27 cellular contexts compared by ENCODE assay signal in genomic region chr3:94784274-94784673, GRCh38.
"Had no signal": no experiment of that assay in that cellular context is flagged by ENCODE, and none has a peak within 500 bp of the region (broad histone marks: within the 10 kb centered on the region; RNA-seq: fewer than 3 reads in every experiment).

No MANE protein-coding gene starts in this region.

- H3K27ac ChIP-seq: colonic mucosa, coronary artery, dorsolateral prefrontal cortex, epithelial cell of prostate, esophagus muscularis mucosa, esophagus squamous epithelium, foreskin keratinocyte, gastrocnemius medialis, gastroesophageal sphincter, heart left ventricle, heart right ventricle had no signal

- DNase-seq: colonic mucosa; cortex of kidney; dermis blood vessel endothelial cell; dorsolateral prefrontal cortex; effector CD4-positive, alpha-beta T cell; effector CD8-positive, alpha-beta T cell; effector memory CD4-positive, alpha-beta T cell; effector memory CD8-positive, alpha-beta T cell; endodermal cell; erythroblast; esophagus squamous epithelium; foreskin fibroblast; foreskin keratinocyte; foreskin melanocyte; gastrocnemius medialis; glutamatergic neuron; head of caudate nucleus; heart left ventricle; heart right ventricle had no signal

- H3K4me1 ChIP-seq: colonic mucosa, esophagus squamous epithelium, foreskin keratinocyte, gastrocnemius medialis, gastroesophageal sphincter, heart left ventricle, heart right ventricle had no signal

- ATAC-seq: effector memory CD8-positive, alpha-beta T cell; esophagus mucosa; foreskin keratinocyte; gastrocnemius medialis; gastroesophageal sphincter; heart left ventricle; heart right ventricle had no signal

- H3K4me3 ChIP-seq: colonic mucosa, coronary artery, dorsolateral prefrontal cortex, esophagus muscularis mucosa, esophagus squamous epithelium, gastrocnemius medialis, gastroesophageal sphincter, heart left ventricle, heart right ventricle had no signal

- H3K9me3 ChIP-seq: colonic mucosa, esophagus muscularis mucosa, esophagus squamous epithelium, gastrocnemius medialis, gastroesophageal sphincter, heart left ventricle, heart right ventricle had no signal

- H3K36me3 ChIP-seq: colonic mucosa, esophagus muscularis mucosa, esophagus squamous epithelium, gastrocnemius medialis, gastroesophageal sphincter, heart left ventricle, heart right ventricle had no signal

- FAIRE-seq: colon, endometrium, endothelial cell of umbilical vein had no signal

- H3K27me3 ChIP-seq: colonic mucosa, esophagus muscularis mucosa, esophagus squamous epithelium, foreskin keratinocyte, gastrocnemius medialis, gastroesophageal sphincter, heart left ventricle, heart right ventricle had no signal
